Comparison of ENCODE assay signal across 1 cellular context in the genomic region with DNA sequence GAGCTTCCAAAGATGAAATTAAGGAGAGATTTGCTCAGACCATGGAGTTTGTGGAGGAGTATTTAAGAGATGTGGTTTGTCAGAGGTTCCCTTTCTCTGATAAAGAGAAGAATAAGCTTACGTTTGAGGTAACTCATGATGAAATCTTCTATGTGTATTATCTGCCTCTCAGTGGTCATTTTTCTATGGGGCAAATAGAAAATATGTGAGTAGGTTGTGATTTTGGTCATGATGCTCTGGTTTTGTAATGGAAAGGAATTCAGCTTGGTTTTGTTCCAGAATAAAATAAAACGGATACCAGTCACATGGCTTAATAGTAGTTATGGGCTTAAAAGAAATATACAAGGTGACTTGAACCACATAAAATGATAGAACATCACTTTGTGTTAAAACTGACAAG.
TF ChIP-seq lines count a peak whose summit lies in the region.

No MANE protein-coding gene starts in this region.

TF ChIP-seq in K562, 482 proteins besides CTCF, POLR2A, EP300 and RAD21 (continued from another document):
- no peak for TF ChIP-seq YBX1 (IDR thresholded peaks at IDR 0.05)
